24 cellular contexts compared by ENCODE assay signal in the genomic region with DNA sequence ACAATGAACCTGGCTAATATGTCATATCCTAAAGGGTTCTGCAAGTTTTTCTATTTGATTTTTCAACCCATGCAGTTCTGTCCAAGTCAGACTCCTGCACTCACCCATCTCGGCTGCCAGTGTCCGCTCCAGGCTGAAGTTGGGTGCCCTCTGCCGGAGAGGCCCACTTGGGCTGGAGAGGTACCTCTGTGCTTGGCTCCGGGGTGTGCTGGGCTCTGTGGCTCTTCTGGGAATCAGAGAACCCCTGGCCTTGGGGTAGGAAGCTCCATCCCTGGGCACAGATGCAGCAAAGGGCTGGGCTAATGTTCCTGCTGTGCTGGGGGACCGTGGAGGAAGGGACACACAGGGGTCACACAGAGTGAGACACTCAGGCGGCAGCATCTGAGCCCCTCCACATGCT. TPM values are rescaled to one million over a fixed set of nuclear protein-coding genes. Genes with fewer than 3 reads are reported as not detected.
"Had no signal": no experiment of that assay in that cellular context is flagged by ENCODE, and none has a peak within 500 bp of the region (broad histone marks: within the 10 kb centered on the region; RNA-seq: fewer than 3 reads in every experiment).

No MANE protein-coding gene starts in this region.

- FAIRE-seq: frontal cortex, keratinocyte had no signal

- H3K4me3 Mint-ChIP-seq: mesothelial cell of epicardium, neural crest cell had no signal

- H3K4me1 Mint-ChIP-seq: mesothelial cell of epicardium, neural crest cell had no signal

- H3K9me3 Mint-ChIP-seq: mesothelial cell of epicardium, neural crest cell had no signal

- H3K27ac Mint-ChIP-seq: mesothelial cell of epicardium had no signal

- ATAC-seq: left lobe of liver, psoas muscle had no signal

- H3K9me3 ChIP-seq: ascending aorta, breast epithelium, psoas muscle, thoracic aorta had no signal

- H3K4me3 ChIP-seq: ascending aorta, breast epithelium, lung, psoas muscle, thoracic aorta had no signal

- H3K27me3 ChIP-seq: ascending aorta, breast epithelium had no signal

- DNase-seq: activated CD4-positive, alpha-beta T cell treated with anti-CD3 and anti-CD28 coated beads for 1 hour; activated CD4-positive, alpha-beta T cell treated with anti-CD3 and anti-CD28 coated beads, Interleukin-2, amount 50 U/mL, for 48 hours; activated gamma-delta T cell; activated T-cell treated with anti-CD3 and anti-CD28 coated beads, Interleukin-2, amount 50 U/mL, for 48 hours; cerebellar nuclear complex; effector CD4-positive, alpha-beta T cell; hypothalamus; psoas muscle; right cardiac atrium; SW 1271; WERI-Rb-1 had no signal

- H3K4me1 ChIP-seq: breast epithelium, psoas muscle had no signal

- H3K27ac ChIP-seq: ascending aorta, breast epithelium, psoas muscle, thoracic aorta, WERI-Rb-1 had no signal

RNA-seq across cellular contexts. Expression of a gene that starts 26.2 kb away (rescaled TPM):
- total RNA-seq: frontal cortex; mesothelial cell of epicardium; neural crest cell; osteoblast; psoas muscle; right cardiac atrium; skeletal muscle tissue; T-helper 2 cell treated with Interferon-gamma antibody and Interleukin-4, amounts not matched to agents 100 ng/mL and 5 ng/mL, for 36 hours; thoracic aorta; urinary bladder had no signal
- polyA plus RNA-seq: keratinocyte had no signal

RNA-seq across cellular contexts. Expression of a gene that starts 32.9 kb away (rescaled TPM):
- total RNA-seq: mesothelial cell of epicardium; neural crest cell; osteoblast; T-helper 2 cell treated with Interferon-gamma antibody and Interleukin-4, amounts not matched to agents 100 ng/mL and 5 ng/mL, for 36 hours; thoracic aorta had no signal
- polyA plus RNA-seq: keratinocyte had no signal
